ENCODE assay signal across 1 cellular context in the genomic region with DNA sequence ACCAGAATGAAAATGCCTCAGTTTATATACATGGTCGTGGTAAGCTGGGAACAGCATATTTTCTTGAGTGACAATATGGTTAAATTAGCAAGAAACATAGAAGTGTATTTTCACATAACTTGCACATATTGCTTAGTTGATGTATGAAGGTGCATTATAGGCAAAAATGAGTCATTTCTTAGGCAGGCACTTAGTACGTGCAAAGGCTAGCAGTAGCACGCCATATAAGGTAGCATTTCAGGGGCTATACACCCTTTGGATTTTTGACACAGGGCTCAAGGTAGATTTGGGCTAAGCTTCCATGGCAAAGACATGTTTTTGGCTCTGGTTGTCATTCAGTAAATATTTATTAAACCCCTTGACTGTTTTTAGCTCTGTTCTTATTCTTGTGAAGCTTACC.
TF ChIP-seq lines count a peak whose summit lies in the region.

No MANE protein-coding gene starts in this region.

TF ChIP-seq in SK-N-SH treated with all-trans-retinoic acid at 6 μM for 48 hours, 23 proteins besides CTCF, POLR2A, EP300 and RAD21 (continued from another document):
- TF ChIP-seq CSRNP3 (CRISPR knock-in tag; IDR thresholded peaks at IDR 0.05) (no peak), TCF4 (CRISPR knock-in tag; IDR thresholded peaks at IDR 0.05; ENCODE audit: borderline replicate concordance) (no peak), TSHZ2 (CRISPR knock-in tag; IDR thresholded peaks at IDR 0.05) (no peak), ESRRG (CRISPR knock-in tag; IDR thresholded peaks at IDR 0.05) (no peak), ZFP3 (CRISPR knock-in tag; IDR thresholded peaks at IDR 0.05) (no peak), ZNF70 (CRISPR knock-in tag; IDR thresholded peaks at IDR 0.05) (no peak), OSR1 (CRISPR knock-in tag; IDR thresholded peaks at IDR 0.05) (no peak), BACH2 (CRISPR knock-in tag; IDR thresholded peaks at IDR 0.05; ENCODE audit: borderline replicate concordance) (no peak), ZC3H10 (CRISPR knock-in tag; IDR thresholded peaks at IDR 0.05) (no peak), ZNF8 (CRISPR knock-in tag; IDR thresholded peaks at IDR 0.05) (no peak)
- TF ChIP-seq, protein P1, sequence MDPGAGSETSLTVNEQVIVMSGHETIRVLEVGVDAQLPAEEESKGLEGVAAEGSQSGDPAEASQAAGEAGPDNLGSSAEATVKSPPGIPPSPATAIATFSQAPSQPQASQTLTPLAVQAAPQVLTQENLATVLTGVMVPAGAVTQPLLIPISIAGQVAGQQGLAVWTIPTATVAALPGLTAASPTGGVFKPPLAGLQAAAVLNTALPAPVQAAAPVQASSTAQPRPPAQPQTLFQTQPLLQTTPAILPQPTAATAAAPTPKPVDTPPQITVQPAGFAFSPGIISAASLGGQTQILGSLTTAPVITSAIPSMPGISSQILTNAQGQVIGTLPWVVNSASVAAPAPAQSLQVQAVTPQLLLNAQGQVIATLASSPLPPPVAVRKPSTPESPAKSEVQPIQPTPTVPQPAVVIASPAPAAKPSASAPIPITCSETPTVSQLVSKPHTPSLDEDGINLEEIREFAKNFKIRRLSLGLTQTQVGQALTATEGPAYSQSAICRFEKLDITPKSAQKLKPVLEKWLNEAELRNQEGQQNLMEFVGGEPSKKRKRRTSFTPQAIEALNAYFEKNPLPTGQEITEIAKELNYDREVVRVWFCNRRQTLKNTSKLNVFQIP (CRISPR knock-in tag; IDR thresholded peaks at IDR 0.05; ENCODE audit: borderline replicate concordance, low read depth), result no peak
- TF ChIP-seq, protein P2, sequence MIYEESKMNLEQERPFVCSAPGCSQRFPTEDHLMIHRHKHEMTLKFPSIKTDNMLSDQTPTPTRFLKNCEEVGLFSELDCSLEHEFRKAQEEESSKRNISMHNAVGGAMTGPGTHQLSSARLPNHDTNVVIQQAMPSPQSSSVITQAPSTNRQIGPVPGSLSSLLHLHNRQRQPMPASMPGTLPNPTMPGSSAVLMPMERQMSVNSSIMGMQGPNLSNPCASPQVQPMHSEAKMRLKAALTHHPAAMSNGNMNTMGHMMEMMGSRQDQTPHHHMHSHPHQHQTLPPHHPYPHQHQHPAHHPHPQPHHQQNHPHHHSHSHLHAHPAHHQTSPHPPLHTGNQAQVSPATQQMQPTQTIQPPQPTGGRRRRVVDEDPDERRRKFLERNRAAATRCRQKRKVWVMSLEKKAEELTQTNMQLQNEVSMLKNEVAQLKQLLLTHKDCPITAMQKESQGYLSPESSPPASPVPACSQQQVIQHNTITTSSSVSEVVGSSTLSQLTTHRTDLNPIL (CRISPR knock-in tag; IDR thresholded peaks at IDR 0.05; ENCODE audit: low read depth), result no peak
TF ChIP-seq in SK-N-SH treated with all-trans-retinoic acid at 6 μM for 48 hours: peak in this region for 0.
